ENCODE assay signal across 13 cellular contexts in the genomic region with DNA sequence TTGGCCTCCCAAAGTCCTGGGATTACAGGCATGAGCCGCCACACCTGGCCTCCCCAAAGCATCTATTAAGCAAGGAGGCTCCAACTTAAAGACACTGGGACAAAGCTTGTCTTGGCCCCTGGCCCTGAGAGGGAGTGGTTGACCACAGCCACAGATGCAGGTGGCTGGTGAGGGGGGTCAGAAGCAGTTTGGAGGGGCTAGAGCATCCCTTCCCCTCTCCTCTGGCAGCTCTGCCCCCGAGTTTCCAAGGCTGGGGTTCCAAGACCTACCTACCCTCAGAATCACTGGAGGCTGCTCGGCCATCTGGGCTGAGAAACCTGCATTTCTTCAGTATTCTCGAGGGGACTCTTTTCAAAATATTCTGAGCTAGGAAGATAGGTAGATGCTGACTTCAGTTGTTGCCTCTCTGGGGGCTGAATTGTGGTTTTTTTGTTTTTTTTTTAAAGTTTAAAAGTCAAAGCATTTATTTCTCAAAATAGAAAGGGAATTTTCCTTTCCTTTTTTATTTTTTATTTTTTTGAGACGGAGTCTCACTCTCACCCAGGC. TPM values are rescaled to one million over a fixed set of nuclear protein-coding genes. Genes with fewer than 3 reads are reported as not detected.
DNase-seq lines count a peak whose midpoint lies in the region; ATAC-seq and TF ChIP-seq lines count a peak whose summit lies in the region.
"Had no signal": no experiment of that assay in that cellular context is flagged by ENCODE, and none has a peak within 500 bp of the region (broad histone marks: within the 10 kb centered on the region; RNA-seq: fewer than 3 reads in every experiment).

No MANE protein-coding gene starts in this region.

- no peak overlapping the region for H3K4me3 Mint-ChIP-seq in activated CD4-positive, alpha-beta T cell treated with anti-CD3 and anti-CD28 coated beads, Interleukin-2, amount 10 ng/mL, durations not matched to agents 7 days and 5 days
- H3K4me3 Mint-ChIP-seq in activated naive CD8-positive, alpha-beta T cell treated with anti-CD3 and anti-CD28 coated beads for 36 hours: peak overlapping the region; percentile 22
- H3K4me3 Mint-ChIP-seq: nephron had no signal

- H2AK5ac ChIP-seq in IMR-90 (ENCODE audit: low read depth, low read length): no peak overlapping the region
- no peak overlapping the region for H2AK5ac ChIP-seq in mesendoderm (ENCODE audit: low read length)

- H3K23ac ChIP-seq in IMR-90 (ENCODE audit: low read depth, low read length) (no peak overlapping the region), mesendoderm (ENCODE audit: low read length) (no peak overlapping the region)

- H4K8ac ChIP-seq in IMR-90 (ENCODE audit: low read depth in 2 of 2, low read length in 2 of 2) (no peak overlapping the region), mesendoderm (ENCODE audit: low read depth, low read length) (no peak overlapping the region)

- dilution Hi-C loops in IMR-90 (cut with HindIII; ENCODE audit: low sequenced_read_pairs, unreplicated experiment): no loop called here

- H3K4me3 ChIP-seq in IMR-90 (ENCODE audit: insufficient read depth, low read depth, low read length): no peak overlapping the region
- H3K4me3 ChIP-seq in psoas muscle: no peak overlapping the region
- no peak overlapping the region for H3K4me3 ChIP-seq in mesendoderm (ENCODE audit: low read length)
- H3K4me3 ChIP-seq: coronary artery, esophagus muscularis mucosa had no signal

- H2BK15ac ChIP-seq in IMR-90 (ENCODE audit: low read depth, low read length) (no peak overlapping the region), mesendoderm (replicated peaks; ENCODE audit: low read depth) (no peak overlapping the region)

- H3K36me3 ChIP-seq in IMR-90 (ENCODE audit: control insufficient read depth, insufficient read depth, low read length) (no peaks in the 10 kb centered on the region), psoas muscle (ENCODE audit: insufficient read depth in 1 of 2, low read depth in 1 of 2) (no peaks in the 10 kb centered on the region), mesendoderm (ENCODE audit: control insufficient read depth, insufficient read depth, low read length) (no peaks in the 10 kb centered on the region)
- H3K36me3 ChIP-seq: esophagus muscularis mucosa had no signal

- TF ChIP-seq CTCF in IMR-90 (conservative IDR thresholded peaks at IDR 0.05; ENCODE audit: low read depth, low read length) (no peak), psoas muscle (IDR thresholded peaks at IDR 0.05) (no peak)

- intact Hi-C loops in IMR-90 (cut with micrococcal nuclease) (no loop called here), psoas muscle (cut with DNase I) (no loop called here)

- CTCF ChIA-PET in activated CD4-positive, alpha-beta T cell treated with anti-CD3 and anti-CD28 coated beads, Interleukin-2, amount 10 ng/mL, durations not matched to agents 7 days and 5 days (lab: Charles Lee): interaction anchor here (0.6 to 2.0 kb wide), 9 partner anchors 9 to 865 kb away, joined by 3 to 7 read pairs (median 3); no protein-coding TSS in a partner anchor
- CTCF ChIA-PET in IMR-90 (lab: Yijun Ruan, JAX): interaction anchor here (1.3 kb wide), 1 partner anchor 31 kb away, joined by 3 read pairs; no protein-coding TSS in a partner anchor

- BruUV-seq in IMR-90 (replicated peaks; lab: Mats Ljungman, UMichigan): no TSS peak

- in situ Hi-C loops in IMR-90 (cut with MboI; ENCODE audit: low sequenced_read_pairs): no loop called here

- no peak overlapping the region for H3K9ac ChIP-seq in IMR-90 (ENCODE audit: low read depth, low read length)
- H3K9ac ChIP-seq in mesendoderm (ENCODE audit: low read length): no peak overlapping the region

- peak overlapping the region; percentile 33 for H2AK9ac ChIP-seq in IMR-90 (replicated peaks; ENCODE audit: low read depth, low read length, poor library complexity)

- H3K27ac ChIP-seq in IMR-90 (ENCODE audit: insufficient read depth, low read length): no peak overlapping the region
- peak overlapping the region; percentile 91 for H3K27ac ChIP-seq in psoas muscle
- H3K27ac ChIP-seq in mesendoderm (ENCODE audit: low read depth, low read length): no peak overlapping the region
- H3K27ac ChIP-seq: esophagus muscularis mucosa had no signal

- H2BK5ac ChIP-seq in IMR-90 (ENCODE audit: low read depth, low read length, poor library complexity, severe bottlenecking): no peak overlapping the region
- H2BK5ac ChIP-seq in mesendoderm (ENCODE audit: low read length): no peak overlapping the region

- no peaks in the 10 kb centered on the region; the same call in 1 of the 2 replicates for H3K27me3 ChIP-seq in IMR-90 (ENCODE audit: control insufficient read depth, insufficient read depth, low read length)
- no peaks in the 10 kb centered on the region for H3K27me3 ChIP-seq in psoas muscle (ENCODE audit: insufficient read depth in 3 of 3, low read length in 2 of 3)
- H3K27me3 ChIP-seq in mesendoderm (ENCODE audit: insufficient read depth, low read length, poor library complexity): no peaks in the 10 kb centered on the region
- H3K27me3 ChIP-seq: esophagus muscularis mucosa had no signal

- no CpG with 5 or more reads among the region's 5 CpGs for WGBS in IMR-90 (ENCODE audit: extremely low coverage in 2 of 2, insufficient read length in 1 of 2), 2 experiments
- WGBS in psoas muscle, 3 donors: 64 to 77% (median 68%) methylated on average over 5 of the region's 5 CpGs
- no CpG with 5 or more reads among the region's 5 CpGs for WGBS in mesendoderm (ENCODE audit: extremely low coverage, insufficient coverage, low lambda C conversion rate)

- H2BK20ac ChIP-seq in IMR-90 (ENCODE audit: low read depth, low read length): peak overlapping the region; percentile 47; the same call in 1 of the 2 replicates

- H3K18ac ChIP-seq in IMR-90 (ENCODE audit: low read depth, low read length) (no peak overlapping the region), mesendoderm (ENCODE audit: low read length) (no peak overlapping the region)

- H3K27ac Mint-ChIP-seq in activated CD4-positive, alpha-beta T cell treated with anti-CD3 and anti-CD28 coated beads, Interleukin-2, amount 10 ng/mL, durations not matched to agents 7 days and 5 days: peak overlapping the region; percentile 86
- peak overlapping the region; percentile 85 for H3K27ac Mint-ChIP-seq in activated naive CD8-positive, alpha-beta T cell treated with anti-CD3 and anti-CD28 coated beads for 36 hours

- peaks cover 18% of the 10 kb centered on the region for H3K9me1 ChIP-seq in IMR-90 (ENCODE audit: insufficient read depth, low read length)

- H4K20me1 ChIP-seq in IMR-90 (ENCODE audit: insufficient read depth, low read length): no peaks in the 10 kb centered on the region

- no peak for TF ChIP-seq RAD21 in IMR-90 (IDR thresholded peaks at IDR 0.05; ENCODE audit: low read length)

- peaks cover 15% of the 10 kb centered on the region for H3K4me1 ChIP-seq in IMR-90 (ENCODE audit: control insufficient read depth, insufficient read depth, low read length)
- H3K4me1 ChIP-seq in psoas muscle: peaks cover 54% of the 10 kb centered on the region
- no peaks in the 10 kb centered on the region for H3K4me1 ChIP-seq in mesendoderm (ENCODE audit: control insufficient read depth, low read depth, low read length)

- no peaks in the 10 kb centered on the region for H3K36me3 Mint-ChIP-seq in activated CD4-positive, alpha-beta T cell treated with anti-CD3 and anti-CD28 coated beads, Interleukin-2, amount 10 ng/mL, durations not matched to agents 7 days and 5 days (ENCODE audit: low read depth)
- peaks cover 2% of the 10 kb centered on the region for H3K36me3 Mint-ChIP-seq in activated naive CD8-positive, alpha-beta T cell treated with anti-CD3 and anti-CD28 coated beads for 36 hours

- H3K56ac ChIP-seq in IMR-90 (ENCODE audit: extremely low read depth, insufficient read depth, low read length) (no peak overlapping the region), mesendoderm (ENCODE audit: low read length) (no peak overlapping the region)

- H3K9me3 ChIP-seq in IMR-90 (ENCODE audit: control insufficient read depth, insufficient read depth, low read length): no peaks in the 10 kb centered on the region
- H3K9me3 ChIP-seq in psoas muscle: no peaks in the 10 kb centered on the region
- H3K9me3 ChIP-seq: esophagus muscularis mucosa had no signal

- no peak overlapping the region for H2AFZ ChIP-seq in IMR-90 (replicated peaks; ENCODE audit: low read length, poor library complexity)

- H3K79me2 ChIP-seq in mesendoderm (ENCODE audit: control insufficient read depth, insufficient read depth, low read length): no peaks in the 10 kb centered on the region

- TF ChIP-seq POLR2A in IMR-90 (IDR thresholded peaks at IDR 0.05; ENCODE audit: low read depth, low read length): no peak

- no peak overlapping the region for H4K5ac ChIP-seq in IMR-90 (ENCODE audit: low read depth, low read length)
- no peak overlapping the region for H4K5ac ChIP-seq in mesendoderm (ENCODE audit: low read length)

- ATAC-seq in IMR-90 (ENCODE audit: low read depth) (no peak), psoas muscle (no peak)
- ATAC-seq: left colon had no signal

- no peak overlapping the region for H4K91ac ChIP-seq in IMR-90 (ENCODE audit: insufficient read depth, low read depth, low read length)

- H3K4me1 Mint-ChIP-seq in activated CD4-positive, alpha-beta T cell treated with anti-CD3 and anti-CD28 coated beads, Interleukin-2, amount 10 ng/mL, durations not matched to agents 7 days and 5 days: peaks cover 76% of the 10 kb centered on the region
- H3K4me1 Mint-ChIP-seq in activated naive CD8-positive, alpha-beta T cell treated with anti-CD3 and anti-CD28 coated beads for 36 hours: peaks cover 66% of the 10 kb centered on the region

- no peak overlapping the region for H3K4me2 ChIP-seq in IMR-90 (ENCODE audit: low read depth, low read length)
- no peak overlapping the region for H3K4me2 ChIP-seq in mesendoderm (ENCODE audit: low read length)

- no peaks in the 10 kb centered on the region for H3K9me3 Mint-ChIP-seq in activated CD4-positive, alpha-beta T cell treated with anti-CD3 and anti-CD28 coated beads, Interleukin-2, amount 10 ng/mL, durations not matched to agents 7 days and 5 days
- no peaks in the 10 kb centered on the region for H3K9me3 Mint-ChIP-seq in activated naive CD8-positive, alpha-beta T cell treated with anti-CD3 and anti-CD28 coated beads for 36 hours
- H3K9me3 Mint-ChIP-seq: nephron had no signal

- H3K4ac ChIP-seq in IMR-90 (ENCODE audit: low read depth, low read length) (no peak overlapping the region), mesendoderm (ENCODE audit: low read depth, low read length) (no peak overlapping the region)

- DNase-seq in activated CD4-positive, alpha-beta T cell treated with anti-CD3 and anti-CD28 coated beads, Interleukin-2, amount 10 ng/mL, durations not matched to agents 7 days and 5 days: no peak
- no peak for DNase-seq in activated CD4-positive, alpha-beta T cell treated with anti-CD3 and anti-CD28 coated beads for 1 hour
- no peak for DNase-seq in IMR-90
- DNase-seq in activated naive CD8-positive, alpha-beta T cell treated with anti-CD3 and anti-CD28 coated beads for 36 hours: no peak
- no peak for DNase-seq in psoas muscle
- no peak for DNase-seq in mesendoderm
- DNase-seq in NCI-H2227 (lab: John Stamatoyannopoulos, UW; ENCODE audit: unreplicated experiment): no peak
- no peak for DNase-seq in activated gamma-delta T cell (lab: John Stamatoyannopoulos, UW)
- DNase-seq: left colon, NCI-H2081 had no signal

- H2BK120ac ChIP-seq in IMR-90 (ENCODE audit: low read depth, low read length) (no peak overlapping the region), mesendoderm (ENCODE audit: low read depth, low read length) (no peak overlapping the region)

- H3K79me1 ChIP-seq in IMR-90 (ENCODE audit: low read depth in 1 of 2, low read length in 2 of 2) (no peaks in the 10 kb centered on the region), mesendoderm (ENCODE audit: low read length) (no peaks in the 10 kb centered on the region)

- POLR2A ChIA-PET in activated CD4-positive, alpha-beta T cell treated with anti-CD3 and anti-CD28 coated beads, Interleukin-2, amount 10 ng/mL, durations not matched to agents 7 days and 5 days (lab: Charles Lee): no interaction called here
- POLR2A ChIA-PET in IMR-90 (lab: Charles Lee; ENCODE audit: unreplicated experiment): no interaction called here

- H3K27me3 Mint-ChIP-seq in activated CD4-positive, alpha-beta T cell treated with anti-CD3 and anti-CD28 coated beads, Interleukin-2, amount 10 ng/mL, durations not matched to agents 7 days and 5 days: no peaks in the 10 kb centered on the region
- no peaks in the 10 kb centered on the region for H3K27me3 Mint-ChIP-seq in activated naive CD8-positive, alpha-beta T cell treated with anti-CD3 and anti-CD28 coated beads for 36 hours

- H3K14ac ChIP-seq in IMR-90 (replicated peaks; ENCODE audit: low read depth, low read length): no peak overlapping the region

RNA-seq across cellular contexts. Expression of a gene that starts 32.6 kb away (rescaled TPM):
- total RNA-seq in activated CD4-positive, alpha-beta T cell treated with anti-CD3 and anti-CD28 coated beads, Interleukin-2, amount 10 ng/mL, durations not matched to agents 7 days and 5 days: 100 to 1,000 TPM; 166 to 189 TPM
- total RNA-seq in IMR-90 (2012; rRNA removed) (108 and 110 TPM in 2 replicates), psoas muscle (100 to 1,000 TPM in 1 of 4 donors, 10 to 100 TPM in 3; 16.1 to 220 (median 65.4) TPM)
- polyA plus RNA-seq in IMR-90 (2012; rRNA removed) (31.0 and 59.6 TPM in 2 replicates), psoas muscle (100 to 1,000 TPM; 114 to 744 (median 487) TPM)
- polyA plus RNA-seq in IMR-90 (2012; cell fraction: cytosol; rRNA removed): 38.8 and 80.6 TPM in 2 replicates
- polyA plus RNA-seq in IMR-90 (2012; cell fraction: nucleus; rRNA removed; ENCODE audit: low replicate concordance): 80.3 and 93.3 TPM in 2 replicates
- total RNA-seq in activated naive CD8-positive, alpha-beta T cell treated with anti-CD3 and anti-CD28 coated beads for 36 hours: 100 to 1,000 TPM; 422 to 424 TPM
- polyA plus RNA-seq in mesendoderm (2013, experiment 1 of 2): 13.6 TPM
- 13.8 TPM for polyA plus RNA-seq in mesendoderm (2013, experiment 2 of 2)

RNA-seq across cellular contexts. Expression of a gene that starts 48.4 kb away (rescaled TPM):
- 10 to 100 TPM; 31.8 to 34.5 TPM for total RNA-seq in activated CD4-positive, alpha-beta T cell treated with anti-CD3 and anti-CD28 coated beads, Interleukin-2, amount 10 ng/mL, durations not matched to agents 7 days and 5 days
- total RNA-seq in IMR-90 (2012; rRNA removed) (18.3 and 19.2 TPM in 2 replicates), psoas muscle (10 to 100 TPM; 24.0 to 38.7 (median 34.0) TPM)
- polyA plus RNA-seq in IMR-90 (2012; rRNA removed) (23.1 and 24.0 TPM in 2 replicates), psoas muscle (10 to 100 TPM; 22.1 to 24.9 (median 22.5) TPM)
- 18.5 and 22.8 TPM in 2 replicates for polyA plus RNA-seq in IMR-90 (2012; cell fraction: cytosol; rRNA removed)
- 28.0 and 41.8 TPM in 2 replicates for polyA plus RNA-seq in IMR-90 (2012; cell fraction: nucleus; rRNA removed; ENCODE audit: low replicate concordance)
- 10 to 100 TPM; 25.2 to 25.6 TPM for total RNA-seq in activated naive CD8-positive, alpha-beta T cell treated with anti-CD3 and anti-CD28 coated beads for 36 hours
- polyA plus RNA-seq in mesendoderm (2013, experiment 1 of 2): 15.4 TPM
- 15.1 TPM for polyA plus RNA-seq in mesendoderm (2013, experiment 2 of 2)
